In genomic region chr7:32489788-32490126, GRCh38 we compare ENCODE assay signal across 8 cellular contexts. TPM values are rescaled to one million over a fixed set of nuclear protein-coding genes. Genes with fewer than 3 reads are reported as not detected.
DNase-seq lines count a peak whose midpoint lies in the region; ATAC-seq and TF ChIP-seq lines count a peak whose summit lies in the region.

No MANE protein-coding gene starts in this region.

- CTCF ChIA-PET in CD8-positive, alpha-beta T cell (lab: Charles Lee), result interaction anchor here (1.1 to 1.2 kb wide), 2 partner anchors 11 to 29 kb away, joined by 3 read pairs; no protein-coding TSS in a partner anchor

- no peak for DNase-seq in CD8-positive, alpha-beta T cell
- DNase-seq in astrocyte of the spinal cord (ENCODE audit: low read depth, low spot score), result no peak
- DNase-seq in omental fat pad (ENCODE audit: low spot score), result no peak
- DNase-seq in stimulated activated CD4-positive, alpha-beta T cell treated with anti-CD3 and anti-CD28 coated beads, Interleukin-1b, Interleukin-23, amount 100 ng/mL, for 48 hours, result no peak
- no peak for DNase-seq in putamen (ENCODE audit: low spot score)
- DNase-seq in COR-L47 (lab: John Stamatoyannopoulos, UW), result no peak

- no peak for TF ChIP-seq CTCF in CD8-positive, alpha-beta T cell (IDR thresholded peaks at IDR 0.05)
- no peak for TF ChIP-seq CTCF in astrocyte of the spinal cord (IDR thresholded peaks at IDR 0.05; ENCODE audit: low read depth, low read length)
- TF ChIP-seq CTCF in omental fat pad (IDR thresholded peaks at IDR 0.05), result no peak

- in situ Hi-C loops in astrocyte of the spinal cord (cut with HindIII; ENCODE audit: low sequenced_read_pairs), result no loop called here

- peak overlapping the region; percentile 98 for H3K27ac Mint-ChIP-seq in CD8-positive, alpha-beta T cell

- H3K27me3 ChIP-seq in CD8-positive, alpha-beta T cell (ENCODE audit: insufficient read depth, low read length), result no peaks in the 10 kb centered on the region
- no peaks in the 10 kb centered on the region for H3K27me3 ChIP-seq in mononuclear cell (ENCODE audit: insufficient read depth, low read length)

- no peaks in the 10 kb centered on the region for H3K9me3 ChIP-seq in CD8-positive, alpha-beta T cell (ENCODE audit: low read length)
- no peaks in the 10 kb centered on the region for H3K9me3 ChIP-seq in mononuclear cell (ENCODE audit: low read depth, low read length)

- intact Hi-C loops in CD8-positive, alpha-beta T cell (cut with DNase I, micrococcal nuclease), result loop anchor here (1.0 to 10.0 kb wide), 10 partner anchors 48 to 1895 kb away; partner anchors contain the start of genes GARS1 (in 1 of the 2), KBTBD2 (in 1 of the 2) and RP9 (in 1 of the 2)

- peaks cover 28% of the 10 kb centered on the region for H3K4me1 Mint-ChIP-seq in CD8-positive, alpha-beta T cell (ENCODE audit: low read depth)

- H3K27me3 Mint-ChIP-seq in CD8-positive, alpha-beta T cell (ENCODE audit: low read depth), result no peaks in the 10 kb centered on the region

- POLR2A ChIA-PET in CD8-positive, alpha-beta T cell (lab: Charles Lee), result interaction anchor here (0.9 to 1.3 kb wide), 3 partner anchors 12 to 402 kb away, joined by 3 to 7 read pairs (median 4); partner anchors contain the start of gene KBTBD2

- peak overlapping the region; percentile 75 for H3K4me3 ChIP-seq in CD8-positive, alpha-beta T cell (ENCODE audit: low read depth, low read length)
- peak overlapping the region; percentile 90 for H3K4me3 ChIP-seq in astrocyte of the spinal cord (ENCODE audit: low read depth, low read length)
- H3K4me3 ChIP-seq in mononuclear cell (ENCODE audit: low read length), result peak overlapping the region; percentile 81

- no peak for ATAC-seq in CD8-positive, alpha-beta T cell
- ATAC-seq in HG02981 (IDR thresholded peaks at IDR 0.05; ENCODE audit: unreplicated experiment) (peak; percentile 18), omental fat pad (ENCODE audit: low FRiP score) (no peak)

- peaks cover 36% of the 10 kb centered on the region for H3K36me3 Mint-ChIP-seq in CD8-positive, alpha-beta T cell

- no peaks in the 10 kb centered on the region for H3K9me3 Mint-ChIP-seq in CD8-positive, alpha-beta T cell

- peaks cover 19% of the 10 kb centered on the region for H3K4me1 ChIP-seq in CD8-positive, alpha-beta T cell (ENCODE audit: insufficient read depth, low read length)
- H3K4me1 ChIP-seq in mononuclear cell (ENCODE audit: insufficient read depth, low read length), result peaks cover 18% of the 10 kb centered on the region

- peaks cover 3% of the 10 kb centered on the region for H3K36me3 ChIP-seq in CD8-positive, alpha-beta T cell (ENCODE audit: insufficient read depth, low read length)

- peak overlapping the region; percentile 85 for H3K27ac ChIP-seq in CD8-positive, alpha-beta T cell (ENCODE audit: low read depth, low read length)

- H3K4me3 Mint-ChIP-seq in CD8-positive, alpha-beta T cell, result peak overlapping the region; percentile 86

RNA-seq across cellular contexts. Expression of gene LSM5, which starts 0.4 kb away (rescaled TPM):
- 10 to 100 TPM; 32.1 to 38.6 TPM for total RNA-seq in CD8-positive, alpha-beta T cell
- 15.8 TPM for total RNA-seq in mononuclear cell
- total RNA-seq in omental fat pad, result 10 to 100 TPM; 10.5 to 21.4 (median 14.1) TPM

RNA-seq across cellular contexts. Expression of gene AVL9, which starts 5.5 kb away (rescaled TPM):
- total RNA-seq in CD8-positive, alpha-beta T cell, result 10 to 100 TPM; 22.4 to 24.7 TPM
- 22.7 TPM for total RNA-seq in mononuclear cell
- total RNA-seq in omental fat pad, result 10 to 100 TPM; 20.7 to 42.2 (median 29.2) TPM
